ENCODE assay signal across 8 cellular contexts in the genomic region with DNA sequence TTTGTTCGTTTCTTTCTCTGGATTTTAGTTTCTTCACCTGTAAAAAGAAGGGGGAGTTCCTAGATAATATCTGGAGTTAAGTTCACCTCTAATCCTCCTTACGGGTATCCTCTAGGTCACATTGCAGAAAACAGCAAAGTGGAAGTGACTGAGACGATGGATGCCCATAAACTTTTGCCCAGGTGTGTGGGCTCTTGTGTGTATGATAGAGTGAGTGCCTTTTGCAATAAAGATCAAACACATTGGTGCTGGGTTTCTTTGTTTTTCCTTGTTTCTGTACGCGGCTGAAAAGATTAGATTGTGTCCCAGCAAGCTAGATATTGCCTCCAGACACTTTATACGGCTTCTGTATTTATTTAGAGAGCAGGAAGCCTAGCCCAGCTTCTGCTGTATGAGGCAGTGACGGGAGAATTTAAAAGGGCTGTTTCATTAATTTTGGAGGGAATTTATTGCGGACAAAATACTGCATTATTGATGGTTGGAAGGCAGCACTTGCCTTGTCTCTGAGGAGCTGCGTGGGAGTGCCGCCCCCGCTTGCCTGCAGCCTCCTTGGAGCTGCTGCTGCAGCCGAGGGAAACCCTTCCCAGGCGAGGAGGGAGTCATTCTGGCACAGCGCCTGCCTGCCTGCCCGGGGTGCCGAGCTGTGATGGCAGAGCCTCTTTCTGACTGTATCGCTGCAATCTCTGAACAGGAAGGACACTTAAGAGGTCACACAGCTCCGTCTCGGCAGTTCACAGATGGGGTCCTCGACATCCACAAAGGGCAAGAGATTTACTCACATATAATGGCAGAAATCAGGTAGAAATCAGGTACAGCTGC. TPM values are rescaled to one million over a fixed set of nuclear protein-coding genes. Genes with fewer than 3 reads are reported as not detected.
DNase-seq lines count a peak whose midpoint lies in the region; FAIRE-seq and TF ChIP-seq lines count a peak whose summit lies in the region.

No MANE protein-coding gene starts in this region.

- peak; percentile 5 for DNase-seq in AG10803 (ENCODE audit: low read depth)
- DNase-seq in NCI-H2081 (lab: John Stamatoyannopoulos, UW): peak; percentile 82 to 89
- peak; percentile 35 for DNase-seq in cerebellum (ENCODE audit: low spot score)
- DNase-seq in mucosa of gallbladder (ENCODE audit: low spot score): peak; percentile 33
- DNase-seq in GM19239 (ENCODE audit: insufficient read length, low spot score): no peak
- no peak for DNase-seq in activated CD4-positive, CD25-positive, alpha-beta regulatory T cell treated with anti-CD3 and anti-CD28 coated beads, Interleukin-2, amount 50 U/mL, for 72 hours
- DNase-seq in NOMO-1 treated with dmso at 0.1 percent for 144 hours (lab: John Stamatoyannopoulos, UW; ENCODE audit: unreplicated experiment): no peak
- no peak for DNase-seq in activated CD4-positive, alpha-beta T cell treated with anti-CD3 and anti-CD28 coated beads, Interleukin-2, amount 50 U/mL, for 48 hours

- FAIRE-seq in GM19239 (lab: Jason Lieb, UNC): no peak

- TF ChIP-seq CTCF in AG10803 (conservative IDR thresholded peaks at IDR 0.05; ENCODE audit: low read length): no peak

- H3K4me3 ChIP-seq in AG10803 (ENCODE audit: low read length): no peak overlapping the region; the same call in 1 of the 2 replicates

RNA-seq across cellular contexts. Expression of gene PYDC2, which starts 38.6 kb away (rescaled TPM):
- not detected for total RNA-seq in cerebellum
- not detected for total RNA-seq in mucosa of gallbladder

Comparison
In these comparisons a context has a peak if more than half of its experiments do, and no peak if none do; other contexts are left out.
1. DNase-seq: peak in AG10803 (single experiment), NCI-H2081 (2 of 2), cerebellum (single experiment) and mucosa of gallbladder (single experiment); none in GM19239 (single experiment), activated CD4-positive, CD25-positive, alpha-beta regulatory T cell treated with anti-CD3 and anti-CD28 coated beads, Interleukin-2, amount 50 U/mL, for 72 hours (single experiment), NOMO-1 treated with dmso at 0.1 percent for 144 hours (single experiment) and activated CD4-positive, alpha-beta T cell treated with anti-CD3 and anti-CD28 coated beads, Interleukin-2, amount 50 U/mL, for 48 hours (0 of 2).